Comparison of ENCODE assay signal across 1 cellular context in genomic region chr5:123156577-123157296, GRCh38.
A peak's percentile ranks its signal among the peaks of the same experiment; 100 is the strongest.
TF ChIP-seq lines count a peak whose summit lies in the region.

No MANE protein-coding gene starts in this region.

TF ChIP-seq in HEK293, 187 proteins besides CTCF, POLR2A, EP300 and RAD21 (continued from another document and continues in another):
- TF ChIP-seq PATZ1 (tag by site-specific recombination; IDR thresholded peaks at IDR 0.05): peak; percentile 22; the same call in 1 of the 2 replicates
- TF ChIP-seq KLF16 (tag by site-specific recombination; IDR thresholded peaks at IDR 0.05): no peak
- TF ChIP-seq ZBTB8A (tag by site-specific recombination; IDR thresholded peaks at IDR 0.05): 0 out of 2 replicates have a peak, but pooled peaks have one; percentile 18
- peak; percentile 50; the same call in 1 of the 2 replicates for TF ChIP-seq PRDM1 (tag by site-specific recombination; IDR thresholded peaks at IDR 0.05)
- no peak for TF ChIP-seq ZNF585B (tag by site-specific recombination; IDR thresholded peaks at IDR 0.05)
- no peak for TF ChIP-seq REPIN1 (tag by site-specific recombination; IDR thresholded peaks at IDR 0.05; ENCODE audit: low read depth)
- no peak; the same call in 1 of the 2 replicates for TF ChIP-seq ZNF335 (tag by site-specific recombination; conservative IDR thresholded peaks at IDR 0.05)
- no peak for TF ChIP-seq ZNF529 (tag by site-specific recombination; IDR thresholded peaks at IDR 0.05; ENCODE audit: insufficient replicate concordance)
- peak; percentile 92 for TF ChIP-seq PRDM10 (tag by site-specific recombination; IDR thresholded peaks at IDR 0.05)
- TF ChIP-seq ZNF776 (tag by site-specific recombination; IDR thresholded peaks at IDR 0.05; ENCODE audit: borderline replicate concordance): no peak
- peak; percentile 57; the same call in 1 of the 2 replicates for TF ChIP-seq ZNF843 (tag by site-specific recombination; IDR thresholded peaks at IDR 0.05)
- no peak for TF ChIP-seq ZNF202 (tag by site-specific recombination; IDR thresholded peaks at IDR 0.05; ENCODE audit: borderline replicate concordance)
- no peak for TF ChIP-seq ZNF23 (tag by site-specific recombination; IDR thresholded peaks at IDR 0.05; ENCODE audit: borderline replicate concordance)
- TF ChIP-seq MZF1 (tag by site-specific recombination; IDR thresholded peaks at IDR 0.05; ENCODE audit: borderline replicate concordance): peak; percentile 64; the same call in 1 of the 2 replicates
- no peak for TF ChIP-seq ZNF777 (tag by site-specific recombination; IDR thresholded peaks at IDR 0.05; ENCODE audit: borderline replicate concordance)
- TF ChIP-seq ZNF133 (tag by site-specific recombination; IDR thresholded peaks at IDR 0.05): no peak
- TF ChIP-seq ZNF664 (tag by site-specific recombination; IDR thresholded peaks at IDR 0.05): peak; percentile 97
- TF ChIP-seq ZNF266 (tag by site-specific recombination; IDR thresholded peaks at IDR 0.05; ENCODE audit: low read depth): no peak
- TF ChIP-seq ZNF791 (tag by site-specific recombination; IDR thresholded peaks at IDR 0.05): no peak
- no peak for TF ChIP-seq ZNF169 (tag by site-specific recombination; IDR thresholded peaks at IDR 0.05)
- TF ChIP-seq ZNF433 (tag by site-specific recombination; IDR thresholded peaks at IDR 0.05; ENCODE audit: low read depth): no peak
- no peak for TF ChIP-seq ZNF830 (tag by site-specific recombination; IDR thresholded peaks at IDR 0.05; ENCODE audit: low read depth)
- no peak for TF ChIP-seq ZNF560 (tag by site-specific recombination; IDR thresholded peaks at IDR 0.05; ENCODE audit: borderline replicate concordance)
- TF ChIP-seq ZNF324 (tag by site-specific recombination; IDR thresholded peaks at IDR 0.05): no peak
- no peak for TF ChIP-seq ZBTB11 (tag by site-specific recombination; conservative IDR thresholded peaks at IDR 0.05; ENCODE audit: low read depth)
- TF ChIP-seq ZNF423 (tag by site-specific recombination; IDR thresholded peaks at IDR 0.05): no peak
- TF ChIP-seq FEZF1 (tag by site-specific recombination; IDR thresholded peaks at IDR 0.05): peak; percentile 14; the same call in 1 of the 2 replicates
- peak; percentile 40 for TF ChIP-seq ZNF394 (tag by site-specific recombination; IDR thresholded peaks at IDR 0.05; ENCODE audit: borderline replicate concordance)
- peak; percentile 29; the same call in 1 of the 2 replicates for TF ChIP-seq ZXDB (tag by site-specific recombination; IDR thresholded peaks at IDR 0.05)
- TF ChIP-seq TSHZ1 (tag by site-specific recombination; IDR thresholded peaks at IDR 0.05; ENCODE audit: borderline replicate concordance): no peak
- no peak for TF ChIP-seq TCF7L2 (IDR thresholded peaks at IDR 0.05; ENCODE audit: borderline replicate concordance, low read depth, low read length)
- no peak for TF ChIP-seq ZNF398 (tag by site-specific recombination; IDR thresholded peaks at IDR 0.05)
- no peak for TF ChIP-seq HOXD13 (CRISPR knock-in tag; IDR thresholded peaks at IDR 0.05; ENCODE audit: borderline replicate concordance)
- TF ChIP-seq ZBTB6 (tag by site-specific recombination; IDR thresholded peaks at IDR 0.05): no peak
- TF ChIP-seq GLIS2 (tag by site-specific recombination; IDR thresholded peaks at IDR 0.05): no peak
- TF ChIP-seq BCL6B (tag by site-specific recombination; IDR thresholded peaks at IDR 0.05): peak; percentile 97
- no peak for TF ChIP-seq PRDM4 (tag by site-specific recombination; IDR thresholded peaks at IDR 0.05)
